26 cellular contexts compared by ENCODE assay signal in the genomic region with DNA sequence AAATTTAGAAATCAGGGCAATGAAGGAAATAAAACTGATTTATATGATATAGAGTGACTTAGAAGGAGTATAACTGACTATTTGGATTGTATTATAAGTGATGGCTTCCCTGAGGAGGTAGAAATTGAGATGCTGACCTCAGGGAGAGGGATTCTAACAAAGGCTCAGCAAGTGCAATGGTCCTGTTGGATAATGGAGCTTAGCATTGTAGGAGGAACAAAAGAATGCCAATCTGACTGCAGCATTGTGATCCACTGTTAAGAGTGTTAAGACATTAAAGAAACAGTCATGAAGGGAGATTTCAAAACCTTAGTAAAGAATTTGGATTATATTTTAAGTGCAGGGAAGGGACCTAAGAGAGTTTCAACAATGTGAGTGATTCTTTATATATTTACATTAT.
"Had no signal": no experiment of that assay in that cellular context is flagged by ENCODE, and none has a peak within 500 bp of the region (broad histone marks: within the 10 kb centered on the region; RNA-seq: fewer than 3 reads in every experiment).

No MANE protein-coding gene starts in this region.

- H3K4me3 Mint-ChIP-seq: activated CD8-positive, alpha-beta T cell treated with anti-CD3 and anti-CD28 coated beads, Interleukin-2, amount 10 ng/mL, durations not matched to agents 7 days and 5 days; activated naive CD8-positive, alpha-beta T cell treated with anti-CD3 and anti-CD28 coated beads, Interleukin-2, amount 50 U/mL, for 24 hours; brain; central memory CD8-positive, alpha-beta T cell; T-helper 1 cell treated with Interleukin-12 subunit alpha and Interleukin-12 subunit beta and Interleukin-4 antibody, amounts not matched to agents 30 μg/mL and 1 μg/mL, for 36 hours had no signal

- H3K36me3 Mint-ChIP-seq: activated naive CD4-positive, alpha-beta T cell treated with anti-CD3 and anti-CD28 coated beads, Interleukin-2, amount 50 U/mL, for 72 hours; brain had no signal

- ATAC-seq: activated CD8-positive, alpha-beta T cell treated with anti-CD3 and anti-CD28 coated beads, Interleukin-2, amount 10 ng/mL, durations not matched to agents 7 days and 5 days; activated naive CD4-positive, alpha-beta T cell treated with anti-CD3 and anti-CD28 coated beads, Interleukin-2, amount 50 U/mL, for 72 hours; activated naive CD8-positive, alpha-beta T cell treated with anti-CD3 and anti-CD28 coated beads, Interleukin-2, amount 50 U/mL, for 24 hours had no signal

- H3K4me3 ChIP-seq: MG63, Peyer's patch, SJCRH30 had no signal

- H3K36me3 ChIP-seq: MG63, Peyer's patch, SJCRH30 had no signal

- H3K27me3 ChIP-seq: MG63, Peyer's patch, SJCRH30 had no signal

- H3K4me1 Mint-ChIP-seq: activated naive CD8-positive, alpha-beta T cell treated with anti-CD3 and anti-CD28 coated beads, Interleukin-2, amount 50 U/mL, for 24 hours; brain; central memory CD8-positive, alpha-beta T cell had no signal

- DNase-seq: activated CD4-positive, alpha-beta T cell treated with anti-CD3 and anti-CD28 coated beads for 48 hours; activated CD4-positive, alpha-beta T cell treated with anti-CD3 and anti-CD28 coated beads, Interleukin-2, amount 50 U/mL, for 4 hours; activated CD4-positive, CD25-positive, alpha-beta regulatory T cell treated with anti-CD3 and anti-CD28 coated beads, Interleukin-2, amount 50 U/mL, for 72 hours; activated CD8-positive, alpha-beta memory T cell treated with anti-CD3 and anti-CD28 coated beads, Interleukin-2, amount 50 U/mL, for 48 hours; activated CD8-positive, alpha-beta T cell treated with anti-CD3 and anti-CD28 coated beads, Interleukin-2, amount 10 ng/mL, durations not matched to agents 7 days and 5 days; activated naive CD4-positive, alpha-beta T cell; activated naive CD8-positive, alpha-beta T cell treated with anti-CD3 and anti-CD28 coated beads, Interleukin-2, amount 50 U/mL, for 24 hours; activated T-cell treated with anti-CD3 and anti-CD28 coated beads, Interleukin-2, amount 50 U/mL, for 1 hour; amygdala; MG63; MV-4-11; NCI-H1092 treated with DMSO at 0.1 percent for 48 hours; NCI-H1417 treated with DMSO at 0.1 percent for 48 hours; NCI-H1694; NCI-H2029; NCI-H2107; NCI-H526 treated with DMSO at 0.1 percent for 48 hours; Peyer's patch; Right ventricle myocardium superior; SJCRH30 had no signal

- H3K4me2 ChIP-seq: KMS-11 had no signal

- H3K4me1 ChIP-seq: Peyer's patch, SJCRH30 had no signal

- H3K27ac Mint-ChIP-seq: activated CD8-positive, alpha-beta T cell treated with anti-CD3 and anti-CD28 coated beads, Interleukin-2, amount 10 ng/mL, durations not matched to agents 7 days and 5 days; activated naive CD4-positive, alpha-beta T cell treated with anti-CD3 and anti-CD28 coated beads, Interleukin-2, amount 50 U/mL, for 72 hours; activated naive CD8-positive, alpha-beta T cell treated with anti-CD3 and anti-CD28 coated beads, Interleukin-2, amount 50 U/mL, for 24 hours; T-helper 1 cell treated with Interleukin-12 subunit alpha and Interleukin-12 subunit beta and Interleukin-4 antibody, amounts not matched to agents 30 μg/mL and 1 μg/mL, for 36 hours had no signal

- H3K27me3 Mint-ChIP-seq: activated naive CD8-positive, alpha-beta T cell treated with anti-CD3 and anti-CD28 coated beads, Interleukin-2, amount 50 U/mL, for 24 hours; brain; central memory CD8-positive, alpha-beta T cell had no signal

- H3K27ac ChIP-seq: KMS-11, Peyer's patch, RWPE1, SJCRH30 had no signal

- H3K9me3 Mint-ChIP-seq: activated naive CD4-positive, alpha-beta T cell treated with anti-CD3 and anti-CD28 coated beads, Interleukin-2, amount 50 U/mL, for 72 hours; central memory CD8-positive, alpha-beta T cell had no signal
